Comparison of ENCODE assay signal across 11 cellular contexts in the genomic region with DNA sequence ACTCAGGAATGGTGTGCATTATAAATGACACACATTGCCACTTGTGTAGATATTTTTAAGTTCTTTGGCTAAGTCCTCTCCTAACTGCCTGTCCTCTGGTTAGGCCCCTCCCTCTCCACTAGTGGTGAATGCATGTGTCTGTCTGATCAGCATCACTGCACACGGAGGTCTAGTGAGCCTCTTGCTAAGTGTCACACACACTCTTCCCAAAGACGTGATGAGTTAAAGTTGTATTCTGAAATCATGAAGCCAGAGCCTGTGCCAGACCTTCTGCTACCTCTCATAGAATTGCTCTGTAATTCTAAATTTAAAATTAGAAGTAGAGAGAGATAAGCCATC. TPM values are rescaled to one million over a fixed set of nuclear protein-coding genes. Genes with fewer than 3 reads are reported as not detected.
DNase-seq lines count a peak whose midpoint lies in the region; ATAC-seq, FAIRE-seq and TF ChIP-seq lines count a peak whose summit lies in the region.
"Had no signal": no experiment of that assay in that cellular context is flagged by ENCODE, and none has a peak within 500 bp of the region (broad histone marks: within the 10 kb centered on the region; RNA-seq: fewer than 3 reads in every experiment).

No MANE protein-coding gene starts in this region.

- ATAC-seq in GM19324 (IDR thresholded peaks at IDR 0.05; ENCODE audit: low FRiP score, unreplicated experiment) (peak; percentile 81), HG02938 (IDR thresholded peaks at IDR 0.05; ENCODE audit: unreplicated experiment) (peak; percentile 62), psoas muscle (no peak)

- no peaks in the 10 kb centered on the region for H3K79me2 ChIP-seq in DOHH2 (ENCODE audit: control insufficient read depth, low read length)

- no peaks in the 10 kb centered on the region for H3K9me2 ChIP-seq in DOHH2 (replicated peaks; ENCODE audit: control insufficient read depth, low read length)
- H3K9me2 ChIP-seq: SK-N-SH had no signal

- H3K36me3 ChIP-seq in DOHH2 (ENCODE audit: control insufficient read depth, low read length) (peaks cover 3% of the 10 kb centered on the region; the same call in 1 of the 2 replicates), psoas muscle (ENCODE audit: insufficient read depth in 1 of 2, low read depth in 1 of 2) (peaks cover 0 to 67% of the 10 kb centered on the region in 2 donors)
- H3K36me3 ChIP-seq: prostate gland had no signal

- no peak overlapping the region for H3K27ac ChIP-seq in DOHH2 (ENCODE audit: low read depth, low read length)
- H3K27ac ChIP-seq in psoas muscle = no peak overlapping the region

- H3K27ac Mint-ChIP-seq in activated T-helper 1 cell treated with anti-CD3 and anti-CD28 coated beads, Interleukin-12 subunit alpha, Interleukin-12 subunit beta, Interleukin-2, Interleukin-4 antibody, amounts not matched to agents 30 ng/mL and 10 ng/mL and 1 ng/mL, durations not matched to agents 14 hours and 24 hours and 36 hours = peak overlapping the region; percentile 8

- peaks cover 54% of the 10 kb centered on the region for H3K4me1 Mint-ChIP-seq in activated T-helper 1 cell treated with anti-CD3 and anti-CD28 coated beads, Interleukin-12 subunit alpha, Interleukin-12 subunit beta, Interleukin-2, Interleukin-4 antibody, amounts not matched to agents 30 ng/mL and 10 ng/mL and 1 ng/mL, durations not matched to agents 14 hours and 24 hours and 36 hours (ENCODE audit: low read depth)

- H4K20me1 ChIP-seq in DOHH2 (ENCODE audit: control insufficient read depth, insufficient read depth, low read depth, low read length) = no peaks in the 10 kb centered on the region

- H3K27me3 ChIP-seq in DOHH2 (ENCODE audit: control insufficient read depth, low read length) (no peaks in the 10 kb centered on the region), psoas muscle (ENCODE audit: insufficient read depth in 3 of 3, low read length in 2 of 3) (no peaks in the 10 kb centered on the region)

- intact Hi-C loops in activated T-helper 1 cell treated with anti-CD3 and anti-CD28 coated beads, Interleukin-12 subunit alpha, Interleukin-12 subunit beta, Interleukin-2, Interleukin-4 antibody, amounts not matched to agents 30 ng/mL and 10 ng/mL and 1 ng/mL, durations not matched to agents 14 hours and 24 hours and 36 hours (cut with micrococcal nuclease) = no loop called here
- intact Hi-C loops in psoas muscle (cut with DNase I) = no loop called here

- DNase-seq in activated T-helper 1 cell treated with anti-CD3 and anti-CD28 coated beads, Interleukin-12 subunit alpha, Interleukin-12 subunit beta, Interleukin-2, Interleukin-4 antibody, amounts not matched to agents 30 ng/mL and 10 ng/mL and 1 ng/mL, durations not matched to agents 14 hours and 24 hours and 36 hours (ENCODE audit: low spot score) = no peak
- DNase-seq in kidney tubule cell (ENCODE audit: low spot score) = no peak
- DNase-seq in GF-D8 (lab: John Stamatoyannopoulos, UW) = no peak
- DNase-seq in urothelium cell line (ENCODE audit: low spot score) = no peak
- DNase-seq in psoas muscle = no peak
- DNase-seq: SK-N-SH had no signal

- H3K4me1 ChIP-seq in DOHH2 (ENCODE audit: control insufficient read depth, low read length) (peaks cover 12% of the 10 kb centered on the region), psoas muscle (no peaks in the 10 kb centered on the region)

- H3K4me3 ChIP-seq in DOHH2 (ENCODE audit: low read length) (0 out of 2 replicates have a peak overlapping the region, but pooled peaks have one; percentile 15), psoas muscle (no peak overlapping the region)
- H3K4me3 ChIP-seq: prostate gland had no signal

- no peak overlapping the region for H3K4me3 Mint-ChIP-seq in activated T-helper 1 cell treated with anti-CD3 and anti-CD28 coated beads, Interleukin-12 subunit alpha, Interleukin-12 subunit beta, Interleukin-2, Interleukin-4 antibody, amounts not matched to agents 30 ng/mL and 10 ng/mL and 1 ng/mL, durations not matched to agents 14 hours and 24 hours and 36 hours

- H3K27me3 Mint-ChIP-seq in activated T-helper 1 cell treated with anti-CD3 and anti-CD28 coated beads, Interleukin-12 subunit alpha, Interleukin-12 subunit beta, Interleukin-2, Interleukin-4 antibody, amounts not matched to agents 30 ng/mL and 10 ng/mL and 1 ng/mL, durations not matched to agents 14 hours and 24 hours and 36 hours (ENCODE audit: insufficient read depth) = no peaks in the 10 kb centered on the region

- H3K4me2 ChIP-seq in DOHH2 (ENCODE audit: low read length) = peak overlapping the region; percentile 38
- H3K4me2 ChIP-seq: SK-N-SH had no signal

- H3K36me3 Mint-ChIP-seq in activated T-helper 1 cell treated with anti-CD3 and anti-CD28 coated beads, Interleukin-12 subunit alpha, Interleukin-12 subunit beta, Interleukin-2, Interleukin-4 antibody, amounts not matched to agents 30 ng/mL and 10 ng/mL and 1 ng/mL, durations not matched to agents 14 hours and 24 hours and 36 hours (ENCODE audit: low read depth) = peaks cover 59% of the 10 kb centered on the region

- H3K9me3 ChIP-seq in DOHH2 (ENCODE audit: control insufficient read depth, insufficient read depth, low read length) = no peaks in the 10 kb centered on the region
- H3K9me3 ChIP-seq in psoas muscle = no peaks in the 10 kb centered on the region
- H3K9me3 ChIP-seq: prostate gland, SK-N-SH had no signal

- TF ChIP-seq CTCF in DOHH2 (IDR thresholded peaks at IDR 0.05; ENCODE audit: low read depth, low read length, poor library complexity, severe bottlenecking) = no peak
- TF ChIP-seq CTCF in psoas muscle (IDR thresholded peaks at IDR 0.05) = no peak

- FAIRE-seq in urothelium cell line (lab: Jason Lieb, UNC) = no peak
- FAIRE-seq: colon had no signal

- WGBS in psoas muscle, 3 donors = 82 to 94% (median 89%) methylated on average over 2 of the region's 2 CpGs

- H3K9me3 Mint-ChIP-seq in activated T-helper 1 cell treated with anti-CD3 and anti-CD28 coated beads, Interleukin-12 subunit alpha, Interleukin-12 subunit beta, Interleukin-2, Interleukin-4 antibody, amounts not matched to agents 30 ng/mL and 10 ng/mL and 1 ng/mL, durations not matched to agents 14 hours and 24 hours and 36 hours = no peaks in the 10 kb centered on the region

- no peaks in the 10 kb centered on the region for H3F3A ChIP-seq in DOHH2 (ENCODE audit: control insufficient read depth, insufficient read depth)

RNA-seq across cellular contexts. Expression of gene RALB, which starts 41.3 kb away (rescaled TPM):
- 79.7 and 84.2 TPM in 2 replicates for total RNA-seq in activated T-helper 1 cell treated with anti-CD3 and anti-CD28 coated beads, Interleukin-12 subunit alpha, Interleukin-12 subunit beta, Interleukin-2, Interleukin-4 antibody, amounts not matched to agents 30 ng/mL and 10 ng/mL and 1 ng/mL, durations not matched to agents 14 hours and 24 hours and 36 hours
- 10 to 100 TPM; 25.6 to 38.1 (median 33.6) TPM for total RNA-seq in psoas muscle
- polyA plus RNA-seq in psoas muscle = 10 to 100 TPM; 43.9 to 72.3 (median 62.1) TPM

RNA-seq across cellular contexts. Expression of gene INHBB, which starts 52.0 kb away (rescaled TPM):
- total RNA-seq in activated T-helper 1 cell treated with anti-CD3 and anti-CD28 coated beads, Interleukin-12 subunit alpha, Interleukin-12 subunit beta, Interleukin-2, Interleukin-4 antibody, amounts not matched to agents 30 ng/mL and 10 ng/mL and 1 ng/mL, durations not matched to agents 14 hours and 24 hours and 36 hours = not detected in 2 replicates
- total RNA-seq in psoas muscle = 10 to 100 TPM in 2 of 4 donors, 1 to 10 TPM in 2; 2.9 to 19.3 (median 11.0) TPM
- 10 to 100 TPM in 2 of 3 donors, 1 to 10 TPM in 1; 7.4 to 20.0 (median 13.4) TPM for polyA plus RNA-seq in psoas muscle

Comparison
In these comparisons a context has a peak if more than half of its experiments do, and no peak if none do; other contexts are left out.
1. ATAC-seq: peak in GM19324 (single experiment) and HG02938 (single experiment); none in psoas muscle (0 of 4).